8 cellular contexts compared by ENCODE assay signal in genomic region chr1:35883681-35884155, GRCh38. TPM values are rescaled to one million over a fixed set of nuclear protein-coding genes. Genes with fewer than 3 reads are reported as not detected.
DNase-seq lines count a peak whose midpoint lies in the region; ATAC-seq and TF ChIP-seq lines count a peak whose summit lies in the region.

No MANE protein-coding gene starts in this region.

- POLR2A ChIA-PET in OCI-LY7 (lab: Charles Lee), result no interaction called here

- in situ Hi-C loops in G401 (cut with HindIII; ENCODE audit: low sequenced_read_pairs), result no loop called here

- BruUV-seq in OCI-LY7 (replicated peaks; lab: Mats Ljungman, UMichigan), result no TSS peak

- intact Hi-C loops in OCI-LY7 (cut with micrococcal nuclease; ENCODE audit: unreplicated experiment), result loop anchor here (1.0 to 5.0 kb wide), 2 partner anchors 47 to 204 kb away; partner anchors contain the start of gene ADPRS

- no peak for TF ChIP-seq EP300 in gastroesophageal sphincter (IDR thresholded peaks at IDR 0.05)

- H3K36me3 ChIP-seq in OCI-LY7 (ENCODE audit: insufficient read depth, low read length), result no peaks in the 10 kb centered on the region
- H3K36me3 ChIP-seq in gastroesophageal sphincter, result peaks cover 0 to 11% of the 10 kb centered on the region in 2 donors
- no peaks in the 10 kb centered on the region for H3K36me3 ChIP-seq in osteoblast (ENCODE audit: insufficient read depth, low read length)

- no peaks in the 10 kb centered on the region for H3K9me2 ChIP-seq in OCI-LY7 (ENCODE audit: insufficient read depth, low read length)

- peak overlapping the region; percentile 98 for H3K4me2 ChIP-seq in OCI-LY7 (ENCODE audit: low read length)
- H3K4me2 ChIP-seq in osteoblast (ENCODE audit: insufficient read depth, low read length), result peak overlapping the region; percentile 97

- ATAC-seq in HG02943 (IDR thresholded peaks at IDR 0.05; ENCODE audit: low read depth, unreplicated experiment) (peak; percentile 14), gastroesophageal sphincter (peak; percentile 38)

- peak; percentile 37 for DNase-seq in G401 (ENCODE audit: low spot score)
- DNase-seq in OCI-LY7 (ENCODE audit: low spot score), result peak; percentile 31
- peak in 3 of 4 experiments; percentile 13 to 32 (median 16) for DNase-seq in activated naive CD4-positive, alpha-beta T cell (lab: John Stamatoyannopoulos, UW)
- peak; percentile 82 for DNase-seq in osteoblast (ENCODE audit: insufficient read length, low spot score, missing footprints)
- DNase-seq in ureter (ENCODE audit: low spot score), result peak; percentile 49
- no peak for DNase-seq in HT-29 (ENCODE audit: low spot score)

- peaks cover 43% of the 10 kb centered on the region for H3K4me1 ChIP-seq in OCI-LY7 (ENCODE audit: insufficient read depth, low read length, poor library complexity, severe bottlenecking)
- peaks cover 0 to 47% (median 9%) of the 10 kb centered on the region in 3 donors for H3K4me1 ChIP-seq in gastroesophageal sphincter
- H3K4me1 ChIP-seq in osteoblast (ENCODE audit: insufficient read depth, low read length), result peaks cover 4% of the 10 kb centered on the region

- H3K27me3 ChIP-seq in gastroesophageal sphincter (no peaks in the 10 kb centered on the region), osteoblast (ENCODE audit: insufficient read depth, low read length) (no peaks in the 10 kb centered on the region)

- CTCF ChIA-PET in OCI-LY7 (lab: Charles Lee; ENCODE audit: unreplicated experiment), result interaction anchor here (0.6 kb wide), 3 partner anchors 13 to 1944 kb away, joined by 3 to 5 read pairs (median 4); no protein-coding TSS in a partner anchor

- H3K27ac ChIP-seq in OCI-LY7 (ENCODE audit: low read depth, low read length, poor library complexity, severe bottlenecking) (peak overlapping the region; percentile 14), gastroesophageal sphincter (peak overlapping the region; percentile 4 to 87 (median 85)), osteoblast (ENCODE audit: low read depth, low read length) (peak overlapping the region; percentile 66)

- H4K20me1 ChIP-seq in OCI-LY7 (ENCODE audit: insufficient read depth, low read length) (no peaks in the 10 kb centered on the region), osteoblast (ENCODE audit: insufficient read depth, low read length) (peaks cover 31% of the 10 kb centered on the region)

- TF ChIP-seq CTCF in OCI-LY7 (conservative IDR thresholded peaks at IDR 0.05; ENCODE audit: low read length) (no peak), gastroesophageal sphincter (IDR thresholded peaks at IDR 0.05) (no peak), osteoblast (IDR thresholded peaks at IDR 0.05; ENCODE audit: extremely low read depth, low read depth, low read length) (no peak)

- no peak for TF ChIP-seq POLR2A in gastroesophageal sphincter (IDR thresholded peaks at IDR 0.05)

- peaks cover 37% of the 10 kb centered on the region; the same call in 1 of the 2 replicates for H3K79me2 ChIP-seq in OCI-LY7 (ENCODE audit: insufficient read depth, low read depth, low read length)
- peaks cover 33% of the 10 kb centered on the region for H3K79me2 ChIP-seq in osteoblast (ENCODE audit: insufficient read depth, low read length)

- WGBS in gastroesophageal sphincter (ENCODE audit: low coverage in 1 of 2), 2 donors, result 0% methylated on average over 3 of the region's 32 CpGs; no CpG with 5 or more reads in 1 of the 2 donors

- H2AFZ ChIP-seq in OCI-LY7 (ENCODE audit: low read length) (peak overlapping the region; percentile 89), osteoblast (ENCODE audit: low read length) (peak overlapping the region; percentile 93)

- no peaks in the 10 kb centered on the region for H3K9me3 ChIP-seq in OCI-LY7 (ENCODE audit: low read length)
- no peaks in the 10 kb centered on the region for H3K9me3 ChIP-seq in gastroesophageal sphincter
- no peaks in the 10 kb centered on the region for H3K9me3 ChIP-seq in osteoblast (ENCODE audit: low read depth, low read length)

- H3K4me3 ChIP-seq in OCI-LY7 (ENCODE audit: low read depth, low read length, poor library complexity, severe bottlenecking) (peak overlapping the region; percentile 99), gastroesophageal sphincter (peak overlapping the region; percentile 63 to 93), osteoblast (ENCODE audit: insufficient read depth, low read length) (peak overlapping the region; percentile 100)

RNA-seq across cellular contexts. Expression of gene AGO1, which starts 0.7 kb away (rescaled TPM):
- total RNA-seq in G401 (2014; rRNA removed; shearing (Covaris generic)), result 6.7 and 11.2 TPM in 2 replicates
- total RNA-seq in OCI-LY7 (2014; rRNA removed; shearing (Covaris generic)), result 5.8 and 8.1 TPM in 2 replicates
- total RNA-seq in OCI-LY7 (2022) (20.6 and 20.9 TPM in 2 replicates), gastroesophageal sphincter (10 to 100 TPM; 19.5 to 39.5 (median 24.1) TPM), osteoblast (20.6 and 21.8 TPM in 2 replicates), ureter (28.2 TPM)
- 11.1 and 13.6 TPM in 2 replicates for total RNA-seq in HT-29 (2014; rRNA removed; shearing (Covaris generic))

RNA-seq across cellular contexts. Expression of gene AGO3, which starts 47.2 kb away (rescaled TPM):
- 10.5 and 36.9 TPM in 2 replicates for total RNA-seq in G401 (2014; rRNA removed; shearing (Covaris generic))
- total RNA-seq in OCI-LY7 (2014; rRNA removed; shearing (Covaris generic)), result 22.5 and 25.1 TPM in 2 replicates
- total RNA-seq in OCI-LY7 (2022), result 38.4 and 42.0 TPM in 2 replicates
- 10 to 100 TPM; 33.9 to 36.9 (median 34.2) TPM for total RNA-seq in gastroesophageal sphincter
- 14.8 and 17.4 TPM in 2 replicates for total RNA-seq in osteoblast
- total RNA-seq in ureter, result 41.8 TPM
- total RNA-seq in HT-29 (2014; rRNA removed; shearing (Covaris generic)), result 14.7 and 29.7 TPM in 2 replicates

Comparison
In these comparisons a context has a peak if more than half of its experiments do, and no peak if none do; other contexts are left out.
1. H3K27ac ChIP-seq: peak in every context shown above with its lines; median percentile 85 in gastroesophageal sphincter; 66 in osteoblast; 14 in OCI-LY7.